1 cellular context compared by ENCODE assay signal in the genomic region with DNA sequence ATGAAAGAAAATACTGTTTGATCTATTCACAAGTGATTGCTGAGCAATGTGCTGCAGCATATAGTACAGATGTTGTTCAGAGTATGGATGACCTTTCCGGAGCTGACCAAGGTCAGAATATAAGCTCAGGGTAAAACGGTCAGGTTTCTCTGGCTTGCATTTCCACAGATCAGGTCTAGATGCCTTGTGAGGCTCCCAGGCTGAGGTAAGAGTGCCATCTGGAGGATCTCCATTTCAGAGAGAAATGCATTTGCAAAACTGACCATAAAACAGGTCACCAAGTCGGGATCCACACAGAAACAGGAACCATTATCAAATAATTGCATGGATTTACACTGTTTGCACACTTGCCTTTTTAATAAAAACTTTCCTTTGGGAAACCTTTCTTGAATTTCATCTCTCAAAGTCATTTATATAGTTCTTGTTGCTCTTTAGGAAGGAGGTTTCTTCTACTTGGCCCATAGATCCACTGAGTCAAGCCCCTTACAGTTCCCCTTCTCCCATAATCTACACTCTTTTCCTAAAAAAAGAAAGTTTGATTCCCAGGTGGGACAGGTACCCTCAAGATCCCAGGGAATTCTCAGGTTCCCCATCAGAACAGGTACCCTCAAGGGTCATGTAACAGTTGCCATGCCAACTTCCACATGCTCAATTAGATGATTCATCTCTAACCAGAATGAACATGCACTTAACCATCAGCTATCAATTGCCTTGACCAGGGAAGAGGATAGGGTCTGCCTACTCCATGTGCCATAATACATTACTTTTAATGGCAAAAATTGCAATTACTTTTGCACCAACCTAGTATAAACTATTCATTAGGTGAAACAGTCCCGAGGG.
TF ChIP-seq lines count a peak whose summit lies in the region.

No MANE protein-coding gene starts in this region.

TF ChIP-seq in HCT116, 20 proteins besides CTCF, POLR2A, EP300 and RAD21:
- TF ChIP-seq SP1 (IDR thresholded peaks at IDR 0.05; ENCODE audit: low read depth) (no peak), YY1 (IDR thresholded peaks at IDR 0.05; ENCODE audit: extremely low read depth, insufficient replicate concordance, low read depth, low read length) (no peak), EZH2 (IDR thresholded peaks at IDR 0.05) (no peak), POLR2AphosphoS5 (IDR thresholded peaks at IDR 0.05; ENCODE audit: low read depth, low read length) (no peak), ZNF274 (IDR thresholded peaks at IDR 0.05; ENCODE audit: low read depth, low read length) (no peak), CBX3 (IDR thresholded peaks at IDR 0.05; ENCODE audit: low read depth) (no peak), REST (IDR thresholded peaks at IDR 0.05; ENCODE audit: low read depth) (no peak), JUND (IDR thresholded peaks at IDR 0.05) (no peak), SIN3A (IDR thresholded peaks at IDR 0.05; ENCODE audit: low read depth) (no peak), TCF7L2 (IDR thresholded peaks at IDR 0.05; ENCODE audit: borderline replicate concordance, extremely low read depth, insufficient read depth, insufficient read length) (no peak), EZH2phosphoT487 (IDR thresholded peaks at IDR 0.05; ENCODE audit: borderline replicate concordance) (no peak)
- TF ChIP-seq, protein P1, sequence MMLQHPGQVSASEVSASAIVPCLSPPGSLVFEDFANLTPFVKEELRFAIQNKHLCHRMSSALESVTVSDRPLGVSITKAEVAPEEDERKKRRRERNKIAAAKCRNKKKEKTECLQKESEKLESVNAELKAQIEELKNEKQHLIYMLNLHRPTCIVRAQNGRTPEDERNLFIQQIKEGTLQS (IDR thresholded peaks at IDR 0.05) = no peak
- TF ChIP-seq, protein P2, sequence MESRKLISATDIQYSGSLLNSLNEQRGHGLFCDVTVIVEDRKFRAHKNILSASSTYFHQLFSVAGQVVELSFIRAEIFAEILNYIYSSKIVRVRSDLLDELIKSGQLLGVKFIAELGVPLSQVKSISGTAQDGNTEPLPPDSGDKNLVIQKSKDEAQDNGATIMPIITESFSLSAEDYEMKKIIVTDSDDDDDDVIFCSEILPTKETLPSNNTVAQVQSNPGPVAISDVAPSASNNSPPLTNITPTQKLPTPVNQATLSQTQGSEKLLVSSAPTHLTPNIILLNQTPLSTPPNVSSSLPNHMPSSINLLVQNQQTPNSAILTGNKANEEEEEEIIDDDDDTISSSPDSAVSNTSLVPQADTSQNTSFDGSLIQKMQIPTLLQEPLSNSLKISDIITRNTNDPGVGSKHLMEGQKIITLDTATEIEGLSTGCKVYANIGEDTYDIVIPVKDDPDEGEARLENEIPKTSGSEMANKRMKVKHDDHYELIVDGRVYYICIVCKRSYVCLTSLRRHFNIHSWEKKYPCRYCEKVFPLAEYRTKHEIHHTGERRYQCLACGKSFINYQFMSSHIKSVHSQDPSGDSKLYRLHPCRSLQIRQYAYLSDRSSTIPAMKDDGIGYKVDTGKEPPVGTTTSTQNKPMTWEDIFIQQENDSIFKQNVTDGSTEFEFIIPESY (IDR thresholded peaks at IDR 0.05; ENCODE audit: extremely low read depth, insufficient replicate concordance, low read length) = no peak
